Comparison of ENCODE assay signal across 8 cellular contexts in genomic region chr9:35115680-35116538, GRCh38. TPM values are rescaled to one million over a fixed set of nuclear protein-coding genes. Genes with fewer than 3 reads are reported as not detected.
DNase-seq lines count a peak whose midpoint lies in the region; ATAC-seq and TF ChIP-seq lines count a peak whose summit lies in the region.

TSS of gene ATOSB (minus strand) at chr9:35115862. CDS start at chr9:35108274, 7,588 bp downstream.

- peak within 1 kb of the TSS; percentile 90 for H2BK5ac ChIP-seq in trophoblast cell (ENCODE audit: low read depth, low read length, poor library complexity)

- peak within 1 kb of the TSS; percentile 63 for H3K14ac ChIP-seq in trophoblast cell (ENCODE audit: low read length)

- H2AK5ac ChIP-seq in trophoblast cell (ENCODE audit: low read length), result peak within 1 kb of the TSS; percentile 63

- no peak for TF ChIP-seq EP300 in transverse colon (IDR thresholded peaks at IDR 0.05; ENCODE audit: low read depth)

- peak within 1 kb of the TSS; percentile 91 for H3K27ac ChIP-seq in cardiac muscle cell
- H3K27ac ChIP-seq in trophoblast cell (ENCODE audit: low read depth, low read length), result peak within 1 kb of the TSS; percentile 94
- peak within 1 kb of the TSS; percentile 87 to 96 (median 91) for H3K27ac ChIP-seq in transverse colon

- peaks cover 3% of the 10 kb centered on the region for H3K79me2 ChIP-seq in trophoblast cell (ENCODE audit: control insufficient read depth, insufficient read depth, low read length, poor library complexity)

- H3K79me1 ChIP-seq in trophoblast cell (ENCODE audit: low read length), result peaks cover 20% of the 10 kb centered on the region

- DNase-seq in GM12865 (ENCODE audit: low read depth), result peak; percentile 98
- peak; percentile 58 for DNase-seq in NCI-H1417 treated with DMSO at 0.1 percent for 48 hours (lab: John Stamatoyannopoulos, UW)
- peak; percentile 92 for DNase-seq in SW480 (ENCODE audit: low spot score)
- peak; percentile 96 for DNase-seq in adipocyte (ENCODE audit: low read depth)
- peak; percentile 98 to 99 for DNase-seq in cardiac muscle cell (ENCODE audit: low read depth in 1 of 2, low spot score in 1 of 2)
- DNase-seq in trophoblast cell, result peak; percentile 98
- DNase-seq in transverse colon, result peak; percentile 99

- peak within 1 kb of the TSS; percentile 90 for H3K4me2 ChIP-seq in trophoblast cell (ENCODE audit: low read length)

- H2BK120ac ChIP-seq in trophoblast cell (ENCODE audit: insufficient read depth, low read length, poor library complexity), result peak within 1 kb of the TSS; percentile 72

- H4K91ac ChIP-seq in trophoblast cell (ENCODE audit: low read depth, low read length), result peak within 1 kb of the TSS; percentile 92

- H3K9ac ChIP-seq in adipocyte (ENCODE audit: low read length) (peak within 1 kb of the TSS; percentile 94), trophoblast cell (ENCODE audit: low read length) (peak within 1 kb of the TSS; percentile 9)

- H3K4ac ChIP-seq in trophoblast cell (ENCODE audit: low read depth, low read length), result peak within 1 kb of the TSS; percentile 61

- in situ Hi-C loops in transverse colon (cut with MboI; ENCODE audit: low pct_ligation_motif_present in 1 of 4, low pct_unique_long_range_greater_than_20kb in 1 of 4, low sequenced_read_pairs in 3 of 4), result loop anchor here (5.0 to 25.0 kb wide), 6 partner anchors 139 to 446 kb away; a partner anchor contains a TSS

- TF ChIP-seq CTCF in GM12865 (IDR thresholded peaks at IDR 0.05; ENCODE audit: insufficient read depth, low read depth, low read length, missing control alignments), result no peak
- TF ChIP-seq CTCF in cardiac muscle cell (IDR thresholded peaks at IDR 0.05; ENCODE audit: low read depth, low read length), result no peak
- TF ChIP-seq CTCF in transverse colon (IDR thresholded peaks at IDR 0.05), result no peak

- H3K4me1 ChIP-seq in adipocyte (ENCODE audit: control insufficient read depth, insufficient read depth, low read length) (peaks cover 39% of the 10 kb centered on the region), cardiac muscle cell (ENCODE audit: low read depth) (peaks cover 18% of the 10 kb centered on the region), trophoblast cell (ENCODE audit: control insufficient read depth in 1 of 2, insufficient read depth in 2 of 2, low read length in 2 of 2) (peaks cover 19 to 21% of the 10 kb centered on the region in 2 experiments), transverse colon (peaks cover 28 to 50% (median 47%) of the 10 kb centered on the region in 4 donors)

- intact Hi-C loops in transverse colon (cut with DNase I; ENCODE audit: low total_unique reads), result loop anchor here (5.0 kb wide), 2 partner anchors 141 to 366 kb away; no protein-coding TSS in a partner anchor

- H3K9me3 ChIP-seq in adipocyte (ENCODE audit: control insufficient read depth, low read length), result no peaks in the 10 kb centered on the region
- no peaks in the 10 kb centered on the region for H3K9me3 ChIP-seq in cardiac muscle cell (ENCODE audit: low read depth)
- no peaks in the 10 kb centered on the region for H3K9me3 ChIP-seq in trophoblast cell (ENCODE audit: insufficient read depth, low read depth, low read length)
- no peaks in the 10 kb centered on the region for H3K9me3 ChIP-seq in transverse colon

- WGBS in trophoblast cell (ENCODE audit: extremely low coverage, insufficient coverage, insufficient read length), result no CpG with 5 or more reads among the region's 54 CpGs
- 1% methylated on average over 52 of the region's 54 CpGs; no CpG with 5 or more reads in 1 of the 2 donors for WGBS in transverse colon (ENCODE audit: low coverage in 1 of 2), 2 donors

- peak within 1 kb of the TSS; percentile 38 for H2AFZ ChIP-seq in trophoblast cell (ENCODE audit: insufficient read depth, low read length, poor library complexity)

- peak; percentile 52 for ATAC-seq in HG02763 (IDR thresholded peaks at IDR 0.05; ENCODE audit: unreplicated experiment)

- peak within 1 kb of the TSS; percentile 85 for H2BK12ac ChIP-seq in trophoblast cell (ENCODE audit: low read length)

- H3K4me3 ChIP-seq in GM12865 (ENCODE audit: low read depth, low read length) (peak within 1 kb of the TSS; percentile 79), adipocyte (ENCODE audit: low read length) (peak within 1 kb of the TSS; percentile 85), cardiac muscle cell (peak within 1 kb of the TSS; percentile 47), trophoblast cell (ENCODE audit: low read depth, low read length) (peak within 1 kb of the TSS; percentile 79), transverse colon (peak within 1 kb of the TSS; percentile 43 to 57 (median 51))

- H3K36me3 ChIP-seq in adipocyte (ENCODE audit: control insufficient read depth, insufficient read depth, low read length, severe bottlenecking) (no peaks in the 10 kb centered on the region), cardiac muscle cell (no peaks in the 10 kb centered on the region), trophoblast cell (ENCODE audit: control insufficient read depth in 1 of 2, insufficient read depth in 2 of 2, low read length in 2 of 2) (no peaks in the 10 kb centered on the region), transverse colon (no peaks in the 10 kb centered on the region)

- H3K27me3 ChIP-seq in adipocyte (replicated peaks; ENCODE audit: control insufficient read depth, insufficient read depth, low read length), result no peaks in the 10 kb centered on the region
- no peaks in the 10 kb centered on the region for H3K27me3 ChIP-seq in cardiac muscle cell
- no peaks in the 10 kb centered on the region for H3K27me3 ChIP-seq in trophoblast cell (ENCODE audit: insufficient read depth, low read length)
- no peaks in the 10 kb centered on the region for H3K27me3 ChIP-seq in transverse colon

- peak within 1 kb of the TSS; percentile 64 for H4K8ac ChIP-seq in trophoblast cell (ENCODE audit: low read depth, low read length)

- peak; percentile 92 for TF ChIP-seq POLR2A in transverse colon (IDR thresholded peaks at IDR 0.05)

- H3K23ac ChIP-seq in trophoblast cell (ENCODE audit: low read length), result no peak within 1 kb of the TSS

- H4K12ac ChIP-seq in trophoblast cell (ENCODE audit: low read depth, low read length), result peak within 1 kb of the TSS; percentile 39

- H3K18ac ChIP-seq in trophoblast cell (ENCODE audit: low read length), result peak within 1 kb of the TSS; percentile 67

RNA-seq across cellular contexts. Expression of gene ATOSB, which starts in this region (rescaled TPM):
- total RNA-seq in cardiac muscle cell (31.3 and 46.0 TPM in 2 replicates), transverse colon (10 to 100 TPM; 23.9 to 30.0 (median 27.3) TPM)
- 25.5 and 29.5 TPM in 2 replicates for polyA plus RNA-seq in cardiac muscle cell
- 19.5 and 20.6 TPM in 2 replicates for polyA plus RNA-seq in trophoblast cell (2013)

Comparison
In these comparisons a context has a peak if more than half of its experiments do, and no peak if none do; other contexts are left out.
1. Peak in every context shown above with its lines: DNase-seq, ATAC-seq, H3K4me3 ChIP-seq and H3K27ac ChIP-seq.